ENCODE assay signal across 15 cellular contexts in the genomic region with DNA sequence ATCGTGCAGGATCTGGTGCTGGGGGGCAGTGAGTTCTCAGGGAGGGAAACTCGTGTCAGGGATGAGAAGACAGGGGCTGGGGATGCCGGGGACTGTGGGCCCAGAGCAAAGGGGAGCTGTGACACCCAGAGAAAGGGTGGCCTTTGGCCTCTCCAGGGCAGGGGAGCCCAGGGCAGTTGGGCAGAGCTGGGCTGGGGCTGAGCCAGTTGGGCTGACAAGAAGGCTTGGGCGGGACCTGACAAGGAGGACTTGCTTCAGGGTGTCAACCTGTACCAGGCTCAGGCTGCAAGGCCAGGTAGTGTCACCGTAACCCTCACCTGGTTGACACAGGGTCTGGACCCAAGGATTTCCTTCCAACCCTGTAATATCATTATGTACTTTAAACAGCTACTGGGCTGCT. TPM values are rescaled to one million over a fixed set of nuclear protein-coding genes. Genes with fewer than 3 reads are reported as not detected.
DNase-seq lines count a peak whose midpoint lies in the region; ATAC-seq, FAIRE-seq and TF ChIP-seq lines count a peak whose summit lies in the region.
"Had no signal": no experiment of that assay in that cellular context is flagged by ENCODE, and none has a peak within 500 bp of the region (broad histone marks: within the 10 kb centered on the region; RNA-seq: fewer than 3 reads in every experiment).

No MANE protein-coding gene starts in this region.

- 70 to 86% (median 83%) methylated on average over 4 to 5 of the region's 5 CpGs for WGBS in psoas muscle, 3 donors

- H3K4me1 ChIP-seq in ascending aorta (peaks cover 3 to 17% of the 10 kb centered on the region in 2 donors), psoas muscle (peaks cover 12% of the 10 kb centered on the region)

- peak overlapping the region; percentile 40 to 77 for H3K27ac ChIP-seq in ascending aorta
- H3K27ac ChIP-seq in psoas muscle = peak overlapping the region; percentile 41

- H3K27me3 ChIP-seq in ascending aorta = no peaks in the 10 kb centered on the region
- H3K27me3 ChIP-seq in psoas muscle (ENCODE audit: insufficient read depth in 3 of 3, low read length in 2 of 3) = no peaks in the 10 kb centered on the region

- H3K4me3 Mint-ChIP-seq in activated T-cell treated with anti-CD3 and anti-CD28 coated beads, Interleukin-2, amount 50 U/mL, for 4 hours = no peak overlapping the region
- H3K4me3 Mint-ChIP-seq: naive thymus-derived CD4-positive, alpha-beta T cell had no signal

- TF ChIP-seq CTCF in ascending aorta (IDR thresholded peaks at IDR 0.05) (no peak), psoas muscle (IDR thresholded peaks at IDR 0.05) (no peak)

- H3K36me3 ChIP-seq in ascending aorta = peaks cover 0 to under 1% of the 10 kb centered on the region in 2 donors
- peaks cover 0 to 15% of the 10 kb centered on the region in 2 donors for H3K36me3 ChIP-seq in psoas muscle (ENCODE audit: insufficient read depth in 1 of 2, low read depth in 1 of 2)

- peak; percentile 9 for DNase-seq in AG20443 (ENCODE audit: low spot score)
- DNase-seq in ascending aorta (ENCODE audit: low spot score in 2 of 2) = no peak
- no peak for DNase-seq in left ventricle myocardium superior
- DNase-seq in psoas muscle = peak in 1 of 2 donors; percentile 51
- no peak for DNase-seq in GM19238 (ENCODE audit: insufficient read length, low spot score)
- no peak for DNase-seq in GM19239 (ENCODE audit: insufficient read length, low spot score)
- DNase-seq in NCI-H2081 treated with DMSO at 0.1 percent for 48 hours (lab: John Stamatoyannopoulos, UW) = no peak
- no peak for DNase-seq in activated T-cell treated with anti-CD3 and anti-CD28 coated beads, Interleukin-2, amount 50 U/mL, for 4 hours
- DNase-seq: cortex of kidney; KG1; naive thymus-derived CD4-positive, alpha-beta T cell; NCI-H1436; NCI-H774; SHP77 treated with DMSO at 0.1 percent for 48 hours had no signal

- peaks cover 5% of the 10 kb centered on the region for H3K27me3 Mint-ChIP-seq in activated T-cell treated with anti-CD3 and anti-CD28 coated beads, Interleukin-2, amount 50 U/mL, for 4 hours (ENCODE audit: low read depth)

- H3K9me3 ChIP-seq in ascending aorta = no peaks in the 10 kb centered on the region
- H3K9me3 ChIP-seq in psoas muscle = no peaks in the 10 kb centered on the region

- peaks cover 4% of the 10 kb centered on the region for H3K36me3 Mint-ChIP-seq in activated T-cell treated with anti-CD3 and anti-CD28 coated beads, Interleukin-2, amount 50 U/mL, for 4 hours (ENCODE audit: insufficient read depth)

- FAIRE-seq in GM19239 (lab: Jason Lieb, UNC) = no peak
- FAIRE-seq: urothelium cell line had no signal

- H3K4me1 Mint-ChIP-seq in activated T-cell treated with anti-CD3 and anti-CD28 coated beads, Interleukin-2, amount 50 U/mL, for 4 hours (ENCODE audit: low read depth) = no peaks in the 10 kb centered on the region

- H3K9me3 Mint-ChIP-seq in activated T-cell treated with anti-CD3 and anti-CD28 coated beads, Interleukin-2, amount 50 U/mL, for 4 hours = no peaks in the 10 kb centered on the region

- intact Hi-C loops in ascending aorta (cut with DNase I) (no loop called here), left ventricle myocardium superior (cut with micrococcal nuclease) (no loop called here), psoas muscle (cut with DNase I) (loop anchor here in 1 of 2 donors (5.0 kb wide), 1 partner anchor 56 kb away; no protein-coding TSS in a partner anchor)

- peak; percentile 10 for ATAC-seq in left ventricle myocardium superior
- ATAC-seq in psoas muscle = peak; percentile 16 to 26 (median 22)
- no peak for ATAC-seq in activated T-cell treated with anti-CD3 and anti-CD28 coated beads, Interleukin-2, amount 50 U/mL, for 4 hours

- no peak overlapping the region for H3K4me3 ChIP-seq in ascending aorta
- H3K4me3 ChIP-seq in psoas muscle = no peak overlapping the region

RNA-seq across cellular contexts. Expression of gene ANPEP, which starts 13.2 kb away (rescaled TPM):
- total RNA-seq in ascending aorta (48.2 TPM), left ventricle myocardium superior (7.7 TPM), psoas muscle (1 to 10 TPM; 2.6 to 3.9 (median 3.4) TPM)
- 1 to 10 TPM; 1.5 to 3.5 (median 2.4) TPM for polyA plus RNA-seq in psoas muscle
- total RNA-seq in activated T-cell treated with anti-CD3 and anti-CD28 coated beads, Interleukin-2, amount 50 U/mL, for 4 hours = under 1 TPM; 0.54 to 0.83 (median 0.55) TPM

RNA-seq across cellular contexts. Expression of gene MESP2, which starts 51.7 kb away (rescaled TPM):
- not detected for total RNA-seq in ascending aorta
- total RNA-seq in left ventricle myocardium superior = 0.20 TPM
- total RNA-seq in psoas muscle = under 1 TPM in 1 of 4 donors, not detected in 3; 0.38 TPM
- polyA plus RNA-seq in psoas muscle = under 1 TPM in 2 of 3 donors, not detected in 1; 0.17 to 0.20 TPM
- total RNA-seq in activated T-cell treated with anti-CD3 and anti-CD28 coated beads, Interleukin-2, amount 50 U/mL, for 4 hours = not detected
- total RNA-seq: naive thymus-derived CD4-positive, alpha-beta T cell had no signal
- polyA plus RNA-seq: naive thymus-derived CD4-positive, alpha-beta T cell had no signal

Comparison
In these comparisons a context has a peak if more than half of its experiments do, and no peak if none do; other contexts are left out.
1. ATAC-seq: peak in left ventricle myocardium superior (single experiment) and psoas muscle (4 of 4); none in activated T-cell treated with anti-CD3 and anti-CD28 coated beads, Interleukin-2, amount 50 U/mL, for 4 hours (0 of 2).